ENCODE assay signal across 11 cellular contexts in genomic region chr12:50572760-50573159, GRCh38.
A peak's percentile ranks its signal among the peaks of the same experiment; 100 is the strongest.
DNase-seq lines count a peak whose midpoint lies in the region; ATAC-seq and TF ChIP-seq lines count a peak whose summit lies in the region.
"Had no signal": no experiment of that assay in that cellular context is flagged by ENCODE, and none has a peak within 500 bp of the region (broad histone marks: within the 10 kb centered on the region; RNA-seq: fewer than 3 reads in every experiment).

No MANE protein-coding gene starts in this region.

- no peaks in the 10 kb centered on the region for H3K36me3 Mint-ChIP-seq in GM23338 (ENCODE audit: low read depth)
- H3K36me3 Mint-ChIP-seq: CD8-positive, alpha-beta T cell had no signal

- H3K4me3 Mint-ChIP-seq in GM23338 = no peak overlapping the region
- H3K4me3 Mint-ChIP-seq: CD8-positive, alpha-beta T cell had no signal

- H3K4me3 ChIP-seq in GM23338 (no peak overlapping the region), SK-N-MC (peak overlapping the region; percentile 47), skeletal muscle tissue (ENCODE audit: low read length in 3 of 3) (no peak overlapping the region)
- H3K4me3 ChIP-seq: SJCRH30 had no signal

- no peaks in the 10 kb centered on the region for H3K9me3 ChIP-seq in SK-N-MC (ENCODE audit: low read depth, low read length)
- H3K9me3 ChIP-seq in skeletal muscle tissue (ENCODE audit: control insufficient read depth in 3 of 3, low read length in 3 of 3) = no peaks in the 10 kb centered on the region
- H3K9me3 ChIP-seq: SJCRH30 had no signal

- no peaks in the 10 kb centered on the region for H3K9me2 ChIP-seq in GM23338 (ENCODE audit: insufficient read depth)

- intact Hi-C loops in left colon (cut with DNase I, micrococcal nuclease) = no loop called here

- no peak for DNase-seq in GM23338 (ENCODE audit: low spot score)
- DNase-seq in SK-N-MC (ENCODE audit: low read depth, low spot score) = no peak
- DNase-seq in left lobe of liver (ENCODE audit: low spot score) = no peak
- DNase-seq in cerebellum (ENCODE audit: low spot score) = no peak
- no peak for DNase-seq in NCI-H345 (lab: John Stamatoyannopoulos, UW)
- no peak for DNase-seq in left colon
- no peak for DNase-seq in stimulated activated CD4-positive, alpha-beta T cell treated with anti-CD3 and anti-CD28 coated beads, Interleukin-15, amount 100 ng/mL, for 24 hours
- DNase-seq: CD8-positive, alpha-beta T cell; SJCRH30 had no signal

- TF ChIP-seq CTCF in GM23338 (conservative IDR thresholded peaks at IDR 0.05; ENCODE audit: low read depth in 2 of 2) = no peak

- H3K4me1 Mint-ChIP-seq in GM23338 = peaks cover 51% of the 10 kb centered on the region

- 0 out of 2 replicates have a peak, but pooled peaks cover 4% of the 10 kb centered on the region for H4K20me1 ChIP-seq in GM23338 (replicated peaks; ENCODE audit: insufficient read depth)

- H2AFZ ChIP-seq in GM23338 = no peak overlapping the region

- H3K9ac ChIP-seq in SK-N-MC (ENCODE audit: insufficient read length) = peak overlapping the region; percentile 43
- H3K9ac ChIP-seq in skeletal muscle tissue (ENCODE audit: low read depth in 1 of 3, low read length in 3 of 3) = no peak overlapping the region

- H3K4me1 ChIP-seq in GM23338 (ENCODE audit: insufficient read depth) (peaks cover 62% of the 10 kb centered on the region), skeletal muscle tissue (ENCODE audit: control insufficient read depth in 3 of 3, insufficient read depth in 3 of 3, low read length in 3 of 3) (peaks cover 27 to 39% (median 37%) of the 10 kb centered on the region in 3 donors)

- no peaks in the 10 kb centered on the region; the same call in 1 of the 2 replicates for H3F3A ChIP-seq in GM23338 (replicated peaks; ENCODE audit: low read depth)

- H3K27me3 ChIP-seq in GM23338 (ENCODE audit: insufficient read depth) (no peaks in the 10 kb centered on the region), skeletal muscle tissue (ENCODE audit: control insufficient read depth in 3 of 3, insufficient read depth in 3 of 3, low read length in 3 of 3) (no peaks in the 10 kb centered on the region)
- H3K27me3 ChIP-seq: SJCRH30 had no signal

- H3K27me3 Mint-ChIP-seq in GM23338 (ENCODE audit: insufficient read depth, low read depth, poor library complexity) = no peaks in the 10 kb centered on the region

- H3K79me2 ChIP-seq in GM23338 (replicated peaks; ENCODE audit: insufficient read depth) = peaks cover 84% of the 10 kb centered on the region

- H3K27ac ChIP-seq in GM23338 (ENCODE audit: low read depth) = peak overlapping the region; percentile 51; the same call in 1 of the 2 replicates
- H3K27ac ChIP-seq in SK-N-MC = peak overlapping the region; percentile 87
- peak overlapping the region; percentile 37 for H3K27ac ChIP-seq in skeletal muscle tissue (ENCODE audit: low read depth, low read length)
- H3K27ac ChIP-seq: SJCRH30 had no signal

- H3K36me3 ChIP-seq in GM23338 (ENCODE audit: insufficient read depth) (no peaks in the 10 kb centered on the region), SK-N-MC (ENCODE audit: insufficient read depth, low read length) (no peaks in the 10 kb centered on the region), skeletal muscle tissue (ENCODE audit: control insufficient read depth in 3 of 3, insufficient read depth in 3 of 3, low read length in 3 of 3) (no peaks in the 10 kb centered on the region)
- H3K36me3 ChIP-seq: SJCRH30 had no signal

- ATAC-seq in GM23338 = no peak
- ATAC-seq in left lobe of liver = peak; percentile 21
- ATAC-seq in left colon = no peak
- ATAC-seq: activated CD4-positive, CD25-positive, alpha-beta regulatory T cell treated with anti-CD3 and anti-CD28 coated beads, Interleukin-2, amount 50 U/mL, for 24 hours; CD8-positive, alpha-beta T cell had no signal

- no peaks in the 10 kb centered on the region for H3K9me3 Mint-ChIP-seq in GM23338
- H3K9me3 Mint-ChIP-seq: CD8-positive, alpha-beta T cell had no signal

- no peak overlapping the region for H3K27ac Mint-ChIP-seq in GM23338
- H3K27ac Mint-ChIP-seq: CD8-positive, alpha-beta T cell had no signal

- H3K4me2 ChIP-seq in GM23338 = peak overlapping the region; percentile 32; the same call in 1 of the 2 replicates

TF ChIP-seq in GM23338, 12 proteins besides CTCF, POLR2A, EP300 and RAD21 (continues in another document):
- TF ChIP-seq NANOG (IDR thresholded peaks at IDR 0.05; ENCODE audit: borderline replicate concordance) (no peak), ZNF114 (CRISPR knock-in tag; IDR thresholded peaks at IDR 0.05) (no peak), ZNF462 (CRISPR knock-in tag; IDR thresholded peaks at IDR 0.05) (no peak), ETS1 (IDR thresholded peaks at IDR 0.05) (no peak), CREB1 (CRISPR knock-in tag; IDR thresholded peaks at IDR 0.05; ENCODE audit: low read depth) (no peak), EZH2 (IDR thresholded peaks at IDR 0.05; ENCODE audit: low read depth, unreplicated experiment) (no peak), POLR2AphosphoS5 (IDR thresholded peaks at IDR 0.05; ENCODE audit: low read depth) (no peak), EZH2phosphoT487 (IDR thresholded peaks at IDR 0.05; ENCODE audit: unreplicated experiment) (no peak), STAT1 (IDR thresholded peaks at IDR 0.05; ENCODE audit: unreplicated experiment) (no peak)

Comparison
In these comparisons a context has a peak if more than half of its experiments do, and no peak if none do; other contexts are left out.
1. H3K27ac ChIP-seq: peak in every context shown above with its lines; median percentile 87 in SK-N-MC; 51 in GM23338; 37 in skeletal muscle tissue.